In the genomic region with DNA sequence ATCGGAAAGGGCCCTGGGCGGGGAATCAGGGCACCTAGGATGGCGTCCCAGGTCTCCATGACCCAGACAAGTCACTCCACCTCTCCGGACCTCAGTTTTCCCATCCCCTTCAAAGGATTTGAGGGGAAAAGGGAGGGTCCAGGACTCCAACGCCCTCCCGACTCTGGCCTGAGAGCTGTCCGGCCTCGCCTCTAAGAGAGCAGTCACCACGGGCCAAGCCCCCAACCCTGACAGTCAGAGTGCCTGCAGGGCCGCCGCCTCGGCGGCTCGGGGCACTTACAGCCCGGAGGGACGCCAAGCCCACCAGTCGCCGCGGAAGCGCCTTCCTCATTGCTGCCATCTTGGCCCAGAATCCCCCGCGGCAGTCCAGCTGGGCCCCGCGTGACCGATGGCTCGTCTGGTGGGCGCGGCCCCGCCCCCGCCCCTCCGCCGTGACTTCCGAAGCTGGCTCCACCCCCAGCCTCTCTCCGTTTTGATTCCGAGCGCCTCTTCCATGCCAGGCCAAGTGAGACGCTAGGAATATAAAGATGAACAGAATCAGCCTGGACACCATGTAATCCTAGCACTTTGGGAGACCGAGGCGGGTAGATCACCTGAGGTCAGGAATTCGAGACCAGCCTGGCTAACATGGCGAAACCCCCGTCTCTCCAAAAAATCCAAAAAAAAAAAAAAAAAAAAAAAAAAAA, we compare ENCODE assay signal across 8 cellular contexts. TPM values are rescaled to one million over a fixed set of nuclear protein-coding genes. Genes with fewer than 3 reads are reported as not detected.
DNase-seq lines count a peak whose midpoint lies in the region; ATAC-seq and TF ChIP-seq lines count a peak whose summit lies in the region.

HMGCL (minus strand) TSS at position 354 of the 686 bp plus-strand sequence; CDS start at position 340, 14 bp downstream.

- no peaks in the 10 kb centered on the region for H3K9me3 Mint-ChIP-seq in T-helper 1 cell treated with Interleukin-12 subunit alpha and Interleukin-12 subunit beta and Interleukin-4 antibody, amounts not matched to agents 30 μg/mL and 1 μg/mL, for 36 hours

- TF ChIP-seq POLR2A in upper lobe of left lung (IDR thresholded peaks at IDR 0.05) = peak; percentile 47 to 94 (median 89)

- no peaks in the 10 kb centered on the region for H3K9me3 ChIP-seq in upper lobe of left lung

- no peaks in the 10 kb centered on the region for H3K27me3 ChIP-seq in upper lobe of left lung

- H3K4me3 Mint-ChIP-seq in T-helper 1 cell treated with Interleukin-12 subunit alpha and Interleukin-12 subunit beta and Interleukin-4 antibody, amounts not matched to agents 30 μg/mL and 1 μg/mL, for 36 hours = peak within 1 kb of the TSS; percentile 89

- peaks cover 4% of the 10 kb centered on the region for H3K27me3 Mint-ChIP-seq in T-helper 1 cell treated with Interleukin-12 subunit alpha and Interleukin-12 subunit beta and Interleukin-4 antibody, amounts not matched to agents 30 μg/mL and 1 μg/mL, for 36 hours (ENCODE audit: low read depth)

- H3K27ac Mint-ChIP-seq in T-helper 1 cell treated with Interleukin-12 subunit alpha and Interleukin-12 subunit beta and Interleukin-4 antibody, amounts not matched to agents 30 μg/mL and 1 μg/mL, for 36 hours = peak within 1 kb of the TSS; percentile 88

- H3K36me3 Mint-ChIP-seq in T-helper 1 cell treated with Interleukin-12 subunit alpha and Interleukin-12 subunit beta and Interleukin-4 antibody, amounts not matched to agents 30 μg/mL and 1 μg/mL, for 36 hours (ENCODE audit: low read depth) = no peaks in the 10 kb centered on the region

- peak; percentile 71 for DNase-seq in GM04504 (ENCODE audit: low read depth)
- peak; percentile 74 for DNase-seq in NCI-H1694 (lab: John Stamatoyannopoulos, UW)
- peak; percentile 81 for DNase-seq in amniotic epithelial cell (ENCODE audit: low read depth)
- DNase-seq in left cardiac atrium = peak; percentile 93
- peak; percentile 97 for DNase-seq in posterior vena cava (ENCODE audit: low spot score)
- peak; percentile 94 to 98 for DNase-seq in upper lobe of left lung

- peak in 1 of 4 donors; percentile 49 for TF ChIP-seq EP300 in upper lobe of left lung (IDR thresholded peaks at IDR 0.05)

- peak within 1 kb of the TSS; percentile 91 to 98 (median 94) for H3K27ac ChIP-seq in upper lobe of left lung

- no peaks in the 10 kb centered on the region for H3K36me3 ChIP-seq in upper lobe of left lung

- peak within 1 kb of the TSS; percentile 72 to 96 (median 82) for H3K4me3 ChIP-seq in upper lobe of left lung

- 1% methylated on average over 12 to 36 of the region's 42 CpGs for WGBS in upper lobe of left lung, 2 donors

- peaks cover 16% of the 10 kb centered on the region for H3K4me1 Mint-ChIP-seq in T-helper 1 cell treated with Interleukin-12 subunit alpha and Interleukin-12 subunit beta and Interleukin-4 antibody, amounts not matched to agents 30 μg/mL and 1 μg/mL, for 36 hours (ENCODE audit: low read depth)

- H3K4me1 ChIP-seq in upper lobe of left lung = peaks cover 7 to 13% (median 9%) of the 10 kb centered on the region in 4 donors

- intact Hi-C loops in left cardiac atrium (cut with DNase I) (no loop called here), posterior vena cava (cut with DNase I) (no loop called here)

- ATAC-seq in HG02588 (IDR thresholded peaks at IDR 0.05; ENCODE audit: unreplicated experiment) (peak; percentile 84), left cardiac atrium (peak; percentile 100), upper lobe of left lung (ENCODE audit: low FRiP score in 2 of 2) (peak; percentile 97 to 100)

- no peak for TF ChIP-seq CTCF in upper lobe of left lung (IDR thresholded peaks at IDR 0.05)

RNA-seq across cellular contexts. Expression of gene HMGCL, which starts in this region (rescaled TPM):
- total RNA-seq in left cardiac atrium (10 to 100 TPM; 23.1 to 23.4 TPM), posterior vena cava (10 to 100 TPM; 23.1 to 27.4 TPM), upper lobe of left lung (10 to 100 TPM; 27.5 to 53.3 (median 36.5) TPM)

Comparison
In these comparisons a context has a peak if more than half of its experiments do, and no peak if none do; other contexts are left out.
1. Peak in every context shown above with its lines: DNase-seq, ATAC-seq, H3K4me3 ChIP-seq and H3K27ac ChIP-seq.